ENCODE assay signal across 8 cellular contexts in the genomic region with DNA sequence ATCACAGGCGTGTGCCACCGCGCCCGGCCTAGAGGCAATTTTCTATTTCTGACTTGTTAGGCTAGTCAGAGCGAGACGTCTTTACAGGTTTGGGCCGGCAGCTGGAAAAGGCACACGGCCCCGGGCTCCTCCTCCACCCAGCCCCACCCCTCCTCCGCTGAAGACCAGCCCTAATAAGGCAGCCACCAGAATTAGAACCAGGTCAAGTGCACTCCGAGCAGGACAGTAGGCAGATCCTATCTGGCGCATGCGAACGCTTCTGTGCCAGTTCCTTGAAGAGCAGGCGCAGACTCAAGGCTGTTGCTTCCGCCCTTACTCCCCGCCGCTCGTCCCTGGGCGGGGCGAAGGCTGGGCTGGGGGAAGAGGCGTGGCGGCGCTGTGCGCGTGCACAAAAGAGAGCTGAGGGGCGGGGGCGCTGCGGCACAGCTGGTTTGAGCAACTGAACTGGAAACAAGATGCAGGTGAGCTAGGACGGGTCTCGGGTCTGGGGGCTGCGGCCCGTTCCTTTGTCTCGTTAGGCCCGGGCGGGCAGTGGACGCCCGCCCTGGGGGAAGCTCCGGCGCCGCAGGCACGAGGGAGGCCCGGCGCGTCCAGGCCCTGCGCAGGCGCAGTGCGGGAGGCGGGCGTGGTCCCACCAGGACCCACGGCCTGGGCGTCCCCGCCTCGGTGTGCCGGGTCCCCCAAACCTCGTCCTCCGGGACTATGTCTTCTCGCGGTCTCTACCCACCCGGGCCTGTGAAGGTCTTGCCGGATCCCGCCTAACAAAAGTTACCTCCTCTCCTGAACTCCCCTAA. TPM values are rescaled to one million over a fixed set of nuclear protein-coding genes. Genes with fewer than 3 reads are reported as not detected.
A peak's percentile ranks its signal among the peaks of the same experiment; 100 is the strongest.
DNase-seq lines count a peak whose midpoint lies in the region; ATAC-seq, FAIRE-seq and TF ChIP-seq lines count a peak whose summit lies in the region.

PDCL3 (plus strand) TSS at position 381 of the 794 bp plus-strand sequence; CDS start at position 456, 75 bp downstream.

- no peaks in the 10 kb centered on the region for H3K27me3 ChIP-seq in body of pancreas

- peak in 4 of 7 experiments; percentile 21 to 38 (median 32) for TF ChIP-seq CTCF in body of pancreas (IDR thresholded peaks at IDR 0.05)

- H3K36me3 ChIP-seq in body of pancreas (replicated peaks in 1 of 2; ENCODE audit: insufficient read depth in 1 of 2, low read depth in 2 of 2), result no peaks in the 10 kb centered on the region

- no peaks in the 10 kb centered on the region for H3K9me3 ChIP-seq in body of pancreas

- peaks cover 11% of the 10 kb centered on the region for H3K4me1 ChIP-seq in body of pancreas

- peak; percentile 77 to 87 (median 85) for TF ChIP-seq POLR2A in body of pancreas (IDR thresholded peaks at IDR 0.05)

- ATAC-seq in GM18520 (IDR thresholded peaks at IDR 0.05; ENCODE audit: unreplicated experiment) (peak; percentile 95), HG03064 (IDR thresholded peaks at IDR 0.05; ENCODE audit: low read depth, unreplicated experiment) (peak; percentile 95), body of pancreas (peak; percentile 95), sciatic nerve (peak; percentile 98)

- WGBS in body of pancreas, 2 donors, result 0 to 1% methylated on average over 22 to 47 of the region's 62 CpGs

- FAIRE-seq in A204.1 (lab: Jason Lieb, UNC) (peak; percentile 94), TTC549 (lab: Jason Lieb, UNC) (peak; percentile 91)

- intact Hi-C loops in body of pancreas (cut with DNase I) (no loop called here), sciatic nerve (cut with DNase I) (no loop called here)

- peak within 1 kb of the TSS; percentile 8 to 78 for H3K4me3 ChIP-seq in body of pancreas

- peak; percentile 86 for DNase-seq in NCI-H2107 treated with DMSO at 0.1 percent for 48 hours (lab: John Stamatoyannopoulos, UW; ENCODE audit: unreplicated experiment)
- peak; percentile 95 to 99 (median 98) for DNase-seq in body of pancreas
- DNase-seq in iPS DF 19.7 (ENCODE audit: low read depth, low spot score), result peak; percentile 95
- DNase-seq in sciatic nerve (ENCODE audit: low spot score), result peak; percentile 96

- H3K27ac ChIP-seq in body of pancreas, result peak within 1 kb of the TSS; percentile 80 to 95 (median 90)

RNA-seq across cellular contexts. Expression of gene PDCL3, which starts in this region (rescaled TPM):
- total RNA-seq in body of pancreas (1 to 10 TPM; 3.4 to 9.2 TPM), sciatic nerve (17.0 TPM)

Comparison
In these comparisons a context has a peak if more than half of its experiments do, and no peak if none do; other contexts are left out.
1. Peak in every context shown above with its lines: DNase-seq, ATAC-seq, H3K4me3 ChIP-seq and H3K27ac ChIP-seq.